In the genomic region with DNA sequence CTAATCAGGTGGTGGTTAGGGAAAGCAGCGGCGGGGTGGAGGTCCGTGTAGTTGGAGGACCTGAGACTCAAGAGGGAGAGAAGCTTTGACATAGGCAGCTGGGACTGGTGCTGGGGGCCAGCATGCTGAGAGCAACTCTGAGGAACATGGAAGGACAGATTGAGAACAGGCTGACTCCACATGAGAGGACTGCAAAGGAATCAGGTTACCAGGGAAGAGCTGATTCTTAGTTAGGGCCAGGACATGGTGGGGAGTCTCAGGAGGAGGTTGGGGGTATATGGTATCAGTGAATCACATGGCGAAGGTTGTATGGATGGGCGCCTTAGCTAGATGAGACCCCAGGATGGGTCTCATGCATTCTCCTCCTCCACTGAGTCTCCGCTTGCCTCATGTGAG, we compare ENCODE assay signal across 19 cellular contexts.
DNase-seq lines count a peak whose midpoint lies in the region; ATAC-seq, FAIRE-seq and TF ChIP-seq lines count a peak whose summit lies in the region.
"Had no signal": no experiment of that assay in that cellular context is flagged by ENCODE, and none has a peak within 500 bp of the region (broad histone marks: within the 10 kb centered on the region; RNA-seq: fewer than 3 reads in every experiment).

No MANE protein-coding gene starts in this region.

- DNase-seq in bronchial epithelial cell (ENCODE audit: low read depth) (no peak), Ammon's horn (ENCODE audit: low spot score) (no peak), SHP77 (lab: John Stamatoyannopoulos, UW) (no peak), NCI-H128 (lab: John Stamatoyannopoulos, UW; ENCODE audit: unreplicated experiment) (no peak)
- DNase-seq: activated effector memory CD4-positive, alpha-beta T cell treated with anti-CD3 and anti-CD28 coated beads, Interleukin-2, amount 50 U/mL, for 16 hours; anterior cingulate cortex; KBM-7; NCI-H1092; NCI-H2107; transverse colon had no signal

- peak; percentile 43 for FAIRE-seq in bronchial epithelial cell (lab: Jason Lieb, UNC)
- FAIRE-seq: G401.6, GM12892 had no signal

- peaks cover 54% of the 10 kb centered on the region for H3K4me1 ChIP-seq in ACC112 (ENCODE audit: control insufficient read depth, insufficient read depth, low read length, unreplicated experiment)
- H3K4me1 ChIP-seq in HUES48 (ENCODE audit: control insufficient read depth, insufficient read depth, low read length): no peaks in the 10 kb centered on the region
- peaks cover 18% of the 10 kb centered on the region for H3K4me1 ChIP-seq in muscle layer of colon (ENCODE audit: insufficient read depth, low read length)

- ATAC-seq in HG03439 (IDR thresholded peaks at IDR 0.05; ENCODE audit: unreplicated experiment): no peak
- ATAC-seq: activated CD4-positive, CD25-positive, alpha-beta regulatory T cell treated with anti-CD3 and anti-CD28 coated beads, Interleukin-2, amount 50 U/mL, for 24 hours; Right ventricle myocardium inferior had no signal

- H3K4me3 ChIP-seq in ACC112 (ENCODE audit: low read depth, low read length): no peak overlapping the region
- H3K4me3 ChIP-seq in HUES48 (ENCODE audit: low read depth, low read length): no peak overlapping the region
- H3K4me3 ChIP-seq in bronchial epithelial cell (ENCODE audit: low read depth, low read length): no peak overlapping the region
- peak overlapping the region in 1 of 2 donors; percentile 13 for H3K4me3 ChIP-seq in muscle layer of colon (ENCODE audit: low read depth in 1 of 2, low read length in 2 of 2)
- H3K4me3 ChIP-seq: transverse colon had no signal

- H3K9ac ChIP-seq in HUES48 (ENCODE audit: low read depth, low read length): no peak overlapping the region
- no peak overlapping the region for H3K9ac ChIP-seq in muscle layer of colon (ENCODE audit: low read length)

- H3K27ac ChIP-seq in ACC112 (ENCODE audit: low read depth, low read length) (peak overlapping the region; percentile 100), HUES48 (ENCODE audit: low read depth, low read length) (peak overlapping the region; percentile 2), muscle layer of colon (ENCODE audit: low read depth, low read length) (peak overlapping the region; percentile 7)
- H3K27ac ChIP-seq: HL-60 had no signal

- no peaks in the 10 kb centered on the region for H3K36me3 ChIP-seq in ACC112 (ENCODE audit: insufficient read depth, low read length)
- H3K36me3 ChIP-seq in HUES48 (ENCODE audit: control insufficient read depth, insufficient read depth, low read length): no peaks in the 10 kb centered on the region
- H3K36me3 ChIP-seq in bronchial epithelial cell (ENCODE audit: control insufficient read depth, insufficient read depth, low read length): no peaks in the 10 kb centered on the region
- H3K36me3 ChIP-seq in muscle layer of colon (ENCODE audit: insufficient read depth, low read length): no peaks in the 10 kb centered on the region
- H3K36me3 ChIP-seq: transverse colon had no signal

- TF ChIP-seq CTCF in bronchial epithelial cell (IDR thresholded peaks at IDR 0.05; ENCODE audit: insufficient read depth, low read length, severe bottlenecking): no peak

- peaks cover 2% of the 10 kb centered on the region for H3K79me2 ChIP-seq in ACC112 (ENCODE audit: control insufficient read depth, insufficient read depth, low read length, unreplicated experiment)

- no peak overlapping the region for H2AFZ ChIP-seq in ACC112 (ENCODE audit: low read length, unreplicated experiment)

- H3K9me3 ChIP-seq in HUES48 (ENCODE audit: control insufficient read depth, insufficient read depth, low read length): no peaks in the 10 kb centered on the region
- no peaks in the 10 kb centered on the region for H3K9me3 ChIP-seq in muscle layer of colon (ENCODE audit: low read length)
- H3K9me3 ChIP-seq: transverse colon had no signal

- H3K27me3 ChIP-seq in ACC112 (ENCODE audit: insufficient read depth, low read length): no peaks in the 10 kb centered on the region
- H3K27me3 ChIP-seq in HUES48 (ENCODE audit: control insufficient read depth, insufficient read depth, low read length): no peaks in the 10 kb centered on the region
- no peaks in the 10 kb centered on the region for H3K27me3 ChIP-seq in bronchial epithelial cell (ENCODE audit: control insufficient read depth, insufficient read depth, low read length)
- no peaks in the 10 kb centered on the region for H3K27me3 ChIP-seq in muscle layer of colon (ENCODE audit: control insufficient read depth in 1 of 2, insufficient read depth in 2 of 2, low read length in 2 of 2)
- H3K27me3 ChIP-seq: transverse colon had no signal

Comparison
In these comparisons a context has a peak if more than half of its experiments do, and no peak if none do; other contexts are left out.
1. H3K27ac ChIP-seq: peak in every context shown above with its lines; median percentile 100 in ACC112; 7 in muscle layer of colon; 2 in HUES48.